19 cellular contexts compared by ENCODE assay signal in genomic region chr17:38099262-38099661, GRCh38. TPM values are rescaled to one million over a fixed set of nuclear protein-coding genes. Genes with fewer than 3 reads are reported as not detected.
"Had no signal": no experiment of that assay in that cellular context is flagged by ENCODE, and none has a peak within 500 bp of the region (broad histone marks: within the 10 kb centered on the region; RNA-seq: fewer than 3 reads in every experiment).

No MANE protein-coding gene starts in this region.

RNA-seq across cellular contexts. Expression of gene TBC1D3E, which starts 28.5 kb away (rescaled TPM):
- total RNA-seq: activated CD4-positive, alpha-beta memory T cell treated with anti-CD3 and anti-CD28 coated beads, Interleukin-2, amount 10 ng/mL, durations not matched to agents 7 days and 5 days; activated CD8-positive, alpha-beta memory T cell treated with anti-CD3 and anti-CD28 coated beads, Interleukin-2, amount 10 ng/mL, durations not matched to agents 7 days and 5 days; activated CD8-positive, alpha-beta T cell treated with anti-CD3 and anti-CD28 coated beads, Interleukin-2, amount 10 ng/mL, durations not matched to agents 7 days and 5 days; activated naive CD4-positive, alpha-beta T cell treated with anti-CD3 and anti-CD28 coated beads for 36 hours; activated naive CD4-positive, alpha-beta T cell treated with anti-CD3 and anti-CD28 coated beads, Interleukin-2, amount 50 U/mL, for 72 hours; activated naive CD8-positive, alpha-beta T cell treated with anti-CD3 and anti-CD28 coated beads for 36 hours; aorta; astrocyte; body of pancreas; breast epithelium; cardiac septum; chondrocyte; T-cell; T-helper 1 cell treated with Interleukin-12 subunit alpha and Interleukin-12 subunit beta and Interleukin-4 antibody, amounts not matched to agents 30 ng/mL and 1 ng/mL, for 36 hours; T-helper 17 cell; T-helper 2 cell treated with Interferon-gamma antibody and Interleukin-4, amounts not matched to agents 100 ng/mL and 5 ng/mL, for 36 hours; WTC11 had no signal

RNA-seq across cellular contexts. Expression of gene TBC1D3C, which starts 30.8 kb away (rescaled TPM):
- total RNA-seq: activated CD4-positive, alpha-beta memory T cell treated with anti-CD3 and anti-CD28 coated beads, Interleukin-2, amount 10 ng/mL, durations not matched to agents 7 days and 5 days; activated CD4-positive, alpha-beta T cell treated with anti-CD3 and anti-CD28 coated beads, Interleukin-2, amount 10 ng/mL, durations not matched to agents 7 days and 5 days; activated CD8-positive, alpha-beta memory T cell treated with anti-CD3 and anti-CD28 coated beads, Interleukin-2, amount 10 ng/mL, durations not matched to agents 7 days and 5 days; activated naive CD4-positive, alpha-beta T cell treated with anti-CD3 and anti-CD28 coated beads for 36 hours; activated naive CD4-positive, alpha-beta T cell treated with anti-CD3 and anti-CD28 coated beads, Interleukin-2, amount 50 U/mL, for 72 hours; adrenal gland; aorta; astrocyte; body of pancreas; breast epithelium; cardiac septum; chondrocyte; T-helper 17 cell; WTC11 had no signal
